8 cellular contexts compared by ENCODE assay signal in genomic region chr16:29815793-29816693, GRCh38.
DNase-seq lines count a peak whose midpoint lies in the region; ATAC-seq, FAIRE-seq and TF ChIP-seq lines count a peak whose summit lies in the region.

Gene PAGR1, plus strand, starts transcription at chr16:29816152. Its CDS starts 374 bp downstream, at chr16:29816526.

- peak; percentile 99 for DNase-seq in AG09309 (ENCODE audit: low read depth)
- peak; percentile 100 for DNase-seq in NCI-H345 (lab: John Stamatoyannopoulos, UW)
- DNase-seq in activated CD4-positive, CD25-positive, alpha-beta regulatory T cell (lab: John Stamatoyannopoulos, UW), result peak; percentile 92 to 95 (median 94)
- peak; percentile 99 for DNase-seq in central memory CD8-positive, alpha-beta T cell (ENCODE audit: low spot score in 2 of 2)
- peak; percentile 97 to 99 (median 98) for DNase-seq in stimulated activated CD4-positive, alpha-beta T cell treated with anti-CD3 and anti-CD28 coated beads, Interleukin-12 subunit alpha, Interleukin-12 subunit beta, amount 100 ng/mL, for 48 hours (ENCODE audit: low read depth in 2 of 3, low spot score in 1 of 3)

- H3K4me3 Mint-ChIP-seq in central memory CD8-positive, alpha-beta T cell, result peak within 1 kb of the TSS; percentile 87

- H3K27me3 Mint-ChIP-seq in central memory CD8-positive, alpha-beta T cell, result no peaks in the 10 kb centered on the region

- peak within 1 kb of the TSS; percentile 86 for H3K27ac Mint-ChIP-seq in central memory CD8-positive, alpha-beta T cell (ENCODE audit: low read depth)

- ATAC-seq in GM18909 (IDR thresholded peaks at IDR 0.05; ENCODE audit: poor library complexity, unreplicated experiment) (peak; percentile 72), HG03196 (IDR thresholded peaks at IDR 0.05; ENCODE audit: unreplicated experiment) (peak; percentile 52)
- ATAC-seq in central memory CD8-positive, alpha-beta T cell (replicated peaks; ENCODE audit: extremely low read depth, poor library complexity, severe bottlenecking), result peak; percentile 81

- peak within 1 kb of the TSS; percentile 91 for H3K4me3 ChIP-seq in AG09309 (ENCODE audit: control insufficient read depth, low read depth, low read length)

- peaks cover 72% of the 10 kb centered on the region for H3K4me1 Mint-ChIP-seq in central memory CD8-positive, alpha-beta T cell

- peak; percentile 13 for FAIRE-seq in islet of Langerhans (lab: Jason Lieb, UNC)

- TF ChIP-seq CTCF in AG09309 (IDR thresholded peaks at IDR 0.05; ENCODE audit: control insufficient read depth, insufficient read depth, low read depth, low read length, missing control alignments), result peak; percentile 94

- H3K9me3 Mint-ChIP-seq in central memory CD8-positive, alpha-beta T cell, result no peaks in the 10 kb centered on the region

- H3K36me3 Mint-ChIP-seq in central memory CD8-positive, alpha-beta T cell (ENCODE audit: insufficient read depth), result peaks cover 28% of the 10 kb centered on the region

Comparison
In these comparisons a context has a peak if more than half of its experiments do, and no peak if none do; other contexts are left out.
1. Peak in every context shown above with its lines: DNase-seq, ATAC-seq and H3K4me3 ChIP-seq.